23 cellular contexts compared by ENCODE assay signal in the genomic region with DNA sequence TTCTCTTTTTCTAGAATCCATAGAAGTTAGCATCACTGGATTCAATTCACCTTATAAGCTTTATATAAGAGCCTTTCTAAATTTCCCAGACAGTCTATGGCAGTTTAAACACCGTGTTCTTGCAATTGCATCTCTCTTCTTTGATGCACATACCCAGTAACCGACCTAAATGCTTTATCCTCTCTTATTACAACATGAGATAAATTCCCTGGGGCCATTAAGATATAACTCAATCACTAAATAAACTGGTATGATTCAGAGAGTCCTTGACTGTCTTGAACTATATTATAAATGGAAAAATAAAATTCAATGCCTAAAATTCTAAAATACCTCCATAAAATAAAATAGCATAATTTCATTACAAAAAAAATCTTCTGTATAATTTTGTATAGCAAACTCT.
"Had no signal": no experiment of that assay in that cellular context is flagged by ENCODE, and none has a peak within 500 bp of the region (broad histone marks: within the 10 kb centered on the region; RNA-seq: fewer than 3 reads in every experiment).

No MANE protein-coding gene starts in this region.

- H3K79me2 ChIP-seq: parathyroid adenoma had no signal

- H3K4me3 ChIP-seq: left ventricle myocardium inferior, lung, mucosa of descending colon, psoas muscle, right lobe of liver, smooth muscle cell, tibial nerve, uterus had no signal

- H3K9me3 ChIP-seq: mucosa of descending colon, neutrophil, right lobe of liver had no signal

- ATAC-seq: mucosa of descending colon; naive thymus-derived CD4-positive, alpha-beta T cell; natural killer cell treated with Interleukin-12 subunit alpha and Interleukin-12 subunit beta and Interleukin-15 and Interleukin-18, amount 100 ng/mL, for 72 hours; psoas muscle; right lobe of liver; stimulated activated memory B cell treated with anti-CD40 and anti-IgM and Interleukin-4, amounts not matched to agents 10 μg/mL and 1 μg/mL and 100 μg/mL, for 72 hours; stimulated activated naive CD8-positive, alpha-beta T cell treated with anti-CD3 and anti-CD28 coated beads, Interleukin-15, amount 100 ng/mL, for 72 hours had no signal

- H2AFZ ChIP-seq: parathyroid adenoma had no signal

- H3K27me3 ChIP-seq: right lobe of liver, tibial nerve, uterus had no signal

- H3K4me2 ChIP-seq: smooth muscle cell had no signal

- DNase-seq: islet precursor cell; left ventricle myocardium inferior; midbrain; mucosa of descending colon; naive thymus-derived CD4-positive, alpha-beta T cell; occipital lobe; psoas muscle; right lobe of liver; stimulated activated CD4-positive, alpha-beta T cell treated with anti-CD3 and anti-CD28 coated beads, Interleukin-1b, Interleukin-23, amount 100 ng/mL, for 48 hours; stimulated activated CD4-positive, alpha-beta T cell treated with anti-CD3 and anti-CD28 coated beads, Interleukin-2, amount 100 ng/mL, for 48 hours; stimulated activated CD4-positive, alpha-beta T cell treated with anti-CD3 and anti-CD28 coated beads, Interleukin-4, amount 100 ng/mL, for 4 hours; stimulated activated CD8-positive, alpha-beta memory T cell treated with anti-CD3 and anti-CD28 coated beads, Interleukin-4, amount 100 ng/mL, for 48 hours; stimulated activated naive CD4-positive, alpha-beta T cell treated with Interleukin-2 at 50 U/mL for 16 hours; stimulated activated naive CD8-positive, alpha-beta T cell treated with anti-CD3 and anti-CD28 coated beads, Interleukin-15, amount 100 ng/mL, for 72 hours; substantia nigra; uterus had no signal

- H3K36me3 ChIP-seq: left ventricle myocardium inferior, neutrophil, right lobe of liver, tibial nerve, uterus had no signal

- H3K9ac ChIP-seq: parathyroid adenoma had no signal

- H3K27ac ChIP-seq: left ventricle myocardium inferior, neutrophil, parathyroid adenoma, psoas muscle, right lobe of liver, tibial nerve, uterus had no signal
